Comparison of ENCODE assay signal across 18 cellular contexts in the genomic region with DNA sequence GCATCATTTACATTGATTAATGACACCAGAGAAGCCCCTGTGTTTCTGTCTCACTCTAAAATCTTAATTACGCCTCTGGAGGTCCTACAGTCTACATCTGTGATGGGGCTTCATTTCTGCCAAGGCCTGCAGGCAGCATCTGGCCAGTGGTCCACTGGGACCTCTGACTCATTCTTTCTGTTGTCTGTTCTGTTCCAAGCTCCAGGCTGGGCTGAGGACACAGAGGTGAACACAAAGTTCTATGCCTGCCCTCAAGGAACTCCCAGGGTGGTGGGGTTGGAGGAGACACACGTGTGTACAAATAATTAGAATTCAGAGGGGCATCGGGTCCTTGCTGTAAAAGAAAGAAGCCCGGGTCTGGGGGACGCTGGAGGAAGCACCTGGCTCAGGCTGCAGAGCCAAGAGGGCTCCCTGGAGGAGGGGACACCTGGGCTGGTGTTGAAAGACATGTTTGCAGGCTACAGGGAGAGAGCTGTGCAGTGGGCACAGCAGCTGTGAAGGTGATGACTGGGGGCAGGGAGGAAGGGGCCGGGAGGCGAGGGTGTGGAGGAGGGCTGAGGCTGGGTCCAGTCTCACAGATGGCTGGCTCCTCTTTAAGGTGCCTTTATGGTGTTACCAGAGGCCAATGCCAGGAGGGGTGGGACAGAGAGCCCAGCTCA.
A peak's percentile ranks its signal among the peaks of the same experiment; 100 is the strongest.
DNase-seq lines count a peak whose midpoint lies in the region; ATAC-seq and TF ChIP-seq lines count a peak whose summit lies in the region.
"Had no signal": no experiment of that assay in that cellular context is flagged by ENCODE, and none has a peak within 500 bp of the region (broad histone marks: within the 10 kb centered on the region; RNA-seq: fewer than 3 reads in every experiment).

No MANE protein-coding gene starts in this region.

- H3K36me3 ChIP-seq in adipocyte (ENCODE audit: control insufficient read depth, insufficient read depth, low read length, severe bottlenecking) (no peaks in the 10 kb centered on the region), gastrocnemius medialis (no peaks in the 10 kb centered on the region)
- H3K36me3 ChIP-seq: transverse colon had no signal

- H3K27ac ChIP-seq in gastrocnemius medialis: peak overlapping the region in 1 of 4 donors; percentile 13
- H3K27ac ChIP-seq: transverse colon had no signal

- no peak overlapping the region for H3K4me3 ChIP-seq in adipocyte (ENCODE audit: low read length)
- no peak overlapping the region for H3K4me3 ChIP-seq in gastrocnemius medialis
- H3K4me3 ChIP-seq: transverse colon had no signal

- peak; percentile 5 for DNase-seq in ELR (ENCODE audit: low read depth)
- peak; percentile 76 for DNase-seq in adipocyte (ENCODE audit: low read depth)
- peak; percentile 75 for DNase-seq in glutamatergic neuron
- peak; percentile 44 to 72 for DNase-seq in gastrocnemius medialis
- no peak for DNase-seq in NCI-H146 treated with DMSO at 0.1 percent for 48 hours (lab: John Stamatoyannopoulos, UW; ENCODE audit: unreplicated experiment)
- DNase-seq in EL: no peak
- DNase-seq in stimulated activated naive CD4-positive, alpha-beta T cell (lab: John Stamatoyannopoulos, UW): no peak
- DNase-seq: activated CD4-positive, alpha-beta T cell treated with anti-CD3 and anti-CD28 coated beads, Interleukin-2, amount 10 ng/mL, durations not matched to agents 7 days and 5 days; activated naive CD8-positive, alpha-beta T cell treated with anti-CD3 and anti-CD28 coated beads, Interleukin-2, amount 10 ng/mL, durations not matched to agents 7 days and 5 days; central memory CD4-positive, alpha-beta T cell; DMS79; effector CD8-positive, alpha-beta T cell; natural killer cell; NCI-H748 treated with DMSO at 0.1 percent for 48 hours; stimulated activated CD4-positive, alpha-beta T cell treated with anti-CD3 and anti-CD28 coated beads, Interleukin-2, amount 100 ng/mL, for 48 hours; transverse colon had no signal

- no peak overlapping the region for H3K9ac ChIP-seq in adipocyte (ENCODE audit: low read length)

- peaks cover 19% of the 10 kb centered on the region for H3K4me1 Mint-ChIP-seq in glutamatergic neuron (ENCODE audit: low read depth, unreplicated experiment)
- H3K4me1 Mint-ChIP-seq: activated CD4-positive, alpha-beta T cell treated with anti-CD3 and anti-CD28 coated beads, Interleukin-2, amount 10 ng/mL, durations not matched to agents 7 days and 5 days; activated naive CD8-positive, alpha-beta T cell treated with anti-CD3 and anti-CD28 coated beads, Interleukin-2, amount 10 ng/mL, durations not matched to agents 7 days and 5 days; natural killer cell had no signal

- H3K36me3 Mint-ChIP-seq in glutamatergic neuron (ENCODE audit: unreplicated experiment): no peaks in the 10 kb centered on the region
- H3K36me3 Mint-ChIP-seq: activated naive CD8-positive, alpha-beta T cell treated with anti-CD3 and anti-CD28 coated beads, Interleukin-2, amount 10 ng/mL, durations not matched to agents 7 days and 5 days; natural killer cell had no signal

- in situ Hi-C loops in gastrocnemius medialis (cut with MboI; ENCODE audit: low sequenced_read_pairs in 4 of 4): no loop called here

- H3K9me3 Mint-ChIP-seq in glutamatergic neuron (ENCODE audit: unreplicated experiment): peaks cover 4% of the 10 kb centered on the region
- H3K9me3 Mint-ChIP-seq: activated CD4-positive, alpha-beta T cell treated with anti-CD3 and anti-CD28 coated beads, Interleukin-2, amount 10 ng/mL, durations not matched to agents 7 days and 5 days; activated naive CD8-positive, alpha-beta T cell treated with anti-CD3 and anti-CD28 coated beads, Interleukin-2, amount 10 ng/mL, durations not matched to agents 7 days and 5 days; natural killer cell had no signal

- H3K27ac Mint-ChIP-seq in glutamatergic neuron (ENCODE audit: unreplicated experiment): peak overlapping the region; percentile 83
- H3K27ac Mint-ChIP-seq: activated CD4-positive, alpha-beta T cell treated with anti-CD3 and anti-CD28 coated beads, Interleukin-2, amount 10 ng/mL, durations not matched to agents 7 days and 5 days; activated naive CD8-positive, alpha-beta T cell treated with anti-CD3 and anti-CD28 coated beads, Interleukin-2, amount 10 ng/mL, durations not matched to agents 7 days and 5 days; natural killer cell had no signal

- no peak for TF ChIP-seq POLR2A in gastrocnemius medialis (IDR thresholded peaks at IDR 0.05)

- peaks cover 15% of the 10 kb centered on the region for H3K27me3 Mint-ChIP-seq in glutamatergic neuron (ENCODE audit: unreplicated experiment)
- H3K27me3 Mint-ChIP-seq: activated CD4-positive, alpha-beta T cell treated with anti-CD3 and anti-CD28 coated beads, Interleukin-2, amount 10 ng/mL, durations not matched to agents 7 days and 5 days had no signal

- H3K9me3 ChIP-seq in adipocyte (ENCODE audit: control insufficient read depth, low read length): peaks cover 3% of the 10 kb centered on the region
- no peaks in the 10 kb centered on the region for H3K9me3 ChIP-seq in gastrocnemius medialis
- H3K9me3 ChIP-seq: transverse colon had no signal

- peak overlapping the region; percentile 78 for H3K4me3 Mint-ChIP-seq in glutamatergic neuron (ENCODE audit: unreplicated experiment)
- H3K4me3 Mint-ChIP-seq: activated CD4-positive, alpha-beta T cell treated with anti-CD3 and anti-CD28 coated beads, Interleukin-2, amount 10 ng/mL, durations not matched to agents 7 days and 5 days; activated naive CD8-positive, alpha-beta T cell treated with anti-CD3 and anti-CD28 coated beads, Interleukin-2, amount 10 ng/mL, durations not matched to agents 7 days and 5 days; natural killer cell had no signal

- H3K27me3 ChIP-seq in adipocyte (replicated peaks; ENCODE audit: control insufficient read depth, insufficient read depth, low read length) (peaks cover 21% of the 10 kb centered on the region), gastrocnemius medialis (no peaks in the 10 kb centered on the region)
- H3K27me3 ChIP-seq: transverse colon had no signal

- peaks cover 19% of the 10 kb centered on the region for H3K4me1 ChIP-seq in adipocyte (ENCODE audit: control insufficient read depth, insufficient read depth, low read length)
- H3K4me1 ChIP-seq in gastrocnemius medialis: no peaks in the 10 kb centered on the region
- H3K4me1 ChIP-seq: transverse colon had no signal

- TF ChIP-seq CTCF in glutamatergic neuron (IDR thresholded peaks at IDR 0.05; ENCODE audit: partially characterized antibody, unreplicated experiment): no peak
- no peak for TF ChIP-seq CTCF in gastrocnemius medialis (IDR thresholded peaks at IDR 0.05 in 4 of 5, conservative IDR thresholded peaks at IDR 0.05 in 1 of 5)

- intact Hi-C loops in gastrocnemius medialis (cut with DNase I; ENCODE audit: low total_unique reads): no loop called here

- ATAC-seq in gastrocnemius medialis (peak; percentile 59 to 79), HG03571 (IDR thresholded peaks at IDR 0.05; ENCODE audit: unreplicated experiment) (no peak)
- ATAC-seq: SK-N-SH treated with all-trans-retinoic acid at 6 μM for 48 hours had no signal

Comparison
In these comparisons a context has a peak if more than half of its experiments do, and no peak if none do; other contexts are left out.
1. DNase-seq: peak in ELR (single experiment), adipocyte (single experiment), glutamatergic neuron (single experiment) and gastrocnemius medialis (2 of 2); none in NCI-H146 treated with DMSO at 0.1 percent for 48 hours (single experiment), EL (single experiment) and stimulated activated naive CD4-positive, alpha-beta T cell (0 of 6).